Comparison of ENCODE assay signal across 2 cellular contexts in genomic region chr21:36093512-36093911, GRCh38.
A peak's percentile ranks its signal among the peaks of the same experiment; 100 is the strongest.
TF ChIP-seq lines count a peak whose summit lies in the region.

No MANE protein-coding gene starts in this region.

TF ChIP-seq in HEK293, 187 proteins besides CTCF, POLR2A, EP300 and RAD21:
- peak; percentile 72 for TF ChIP-seq SETDB1 (IDR thresholded peaks at IDR 0.05; ENCODE audit: insufficient read length, low read length)
- TF ChIP-seq MEIS1 (CRISPR knock-in tag; IDR thresholded peaks at IDR 0.05; ENCODE audit: borderline replicate concordance) = no peak
- TF ChIP-seq, protein P1, sequence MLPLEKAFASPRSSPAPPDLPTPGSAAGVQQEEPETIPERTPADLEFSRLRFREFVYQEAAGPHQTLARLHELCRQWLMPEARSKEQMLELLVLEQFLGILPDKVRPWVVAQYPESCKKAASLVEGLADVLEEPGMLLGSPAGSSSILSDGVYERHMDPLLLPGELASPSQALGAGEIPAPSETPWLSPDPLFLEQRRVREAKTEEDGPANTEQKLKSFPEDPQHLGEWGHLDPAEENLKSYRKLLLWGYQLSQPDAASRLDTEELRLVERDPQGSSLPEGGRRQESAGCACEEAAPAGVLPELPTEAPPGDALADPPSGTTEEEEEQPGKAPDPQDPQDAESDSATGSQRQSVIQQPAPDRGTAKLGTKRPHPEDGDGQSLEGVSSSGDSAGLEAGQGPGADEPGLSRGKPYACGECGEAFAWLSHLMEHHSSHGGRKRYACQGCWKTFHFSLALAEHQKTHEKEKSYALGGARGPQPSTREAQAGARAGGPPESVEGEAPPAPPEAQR (tag by site-specific recombination; IDR thresholded peaks at IDR 0.05) = no peak
- TF ChIP-seq YY2 (tag by site-specific recombination; IDR thresholded peaks at IDR 0.05) = no peak
- TF ChIP-seq KLF9 (tag by site-specific recombination; IDR thresholded peaks at IDR 0.05; ENCODE audit: low read depth) = no peak
- TF ChIP-seq ZNF114 (tag by site-specific recombination; IDR thresholded peaks at IDR 0.05) = no peak
- TF ChIP-seq REPIN1 (tag by site-specific recombination; IDR thresholded peaks at IDR 0.05; ENCODE audit: low read depth) = no peak

TF ChIP-seq in GM12878, 131 proteins besides CTCF, POLR2A, EP300 and RAD21:
- TF ChIP-seq CBX5 (IDR thresholded peaks at IDR 0.05; ENCODE audit: low read depth) (0 out of 2 replicates have a peak, but pooled peaks have one; percentile 48), STAT1 (conservative IDR thresholded peaks at IDR 0.05) (no peak)
- TF ChIP-seq, protein P2, sequence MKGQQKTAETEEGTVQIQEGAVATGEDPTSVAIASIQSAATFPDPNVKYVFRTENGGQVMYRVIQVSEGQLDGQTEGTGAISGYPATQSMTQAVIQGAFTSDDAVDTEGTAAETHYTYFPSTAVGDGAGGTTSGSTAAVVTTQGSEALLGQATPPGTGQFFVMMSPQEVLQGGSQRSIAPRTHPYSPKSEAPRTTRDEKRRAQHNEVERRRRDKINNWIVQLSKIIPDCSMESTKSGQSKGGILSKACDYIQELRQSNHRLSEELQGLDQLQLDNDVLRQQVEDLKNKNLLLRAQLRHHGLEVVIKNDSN (IDR thresholded peaks at IDR 0.05; ENCODE audit: borderline replicate concordance, extremely low read length, insufficient read depth, low read depth, low read length) = no peak
